Comparison of ENCODE assay signal across 23 cellular contexts in genomic region chr9:494764-495163, GRCh38.
"Had no signal": no experiment of that assay in that cellular context is flagged by ENCODE, and none has a peak within 500 bp of the region (broad histone marks: within the 10 kb centered on the region; RNA-seq: fewer than 3 reads in every experiment).

No MANE protein-coding gene starts in this region.

- H3K9ac ChIP-seq: parathyroid adenoma had no signal

- H3K27me3 ChIP-seq: left lung, right atrium auricular region, tibial nerve, uterus had no signal

- H2AFZ ChIP-seq: parathyroid adenoma had no signal

- H3K27ac ChIP-seq: left lung, lower lobe of right lung, parathyroid adenoma, right atrium auricular region, right lobe of liver, tibial nerve, uterus had no signal

- H3K4me2 ChIP-seq: smooth muscle cell had no signal

- ATAC-seq: left cardiac atrium; left lung; lower lobe of right lung; natural killer cell treated with Interleukin-12 subunit alpha and Interleukin-12 subunit beta and Interleukin-15 and Interleukin-18, amount 100 ng/mL, for 72 hours; stimulated activated memory B cell treated with anti-CD40 and anti-IgM and Interleukin-4, amounts not matched to agents 10 μg/mL and 1 μg/mL and 100 μg/mL, for 72 hours; stimulated activated naive CD8-positive, alpha-beta T cell treated with anti-CD3 and anti-CD28 coated beads, Interleukin-15, amount 100 ng/mL, for 72 hours had no signal

- DNase-seq: islet precursor cell; left cardiac atrium; left lung; lower lobe of right lung; mammary epithelial cell; mesenchymal stem cell; naive B cell; nucleus accumbens; right lobe of liver; stimulated activated CD4-positive, alpha-beta T cell treated with anti-CD3 and anti-CD28 coated beads, Interleukin-1b, Interleukin-23, amount 100 ng/mL, for 48 hours; stimulated activated CD4-positive, alpha-beta T cell treated with anti-CD3 and anti-CD28 coated beads, Interleukin-2, amount 100 ng/mL, for 48 hours; stimulated activated CD4-positive, alpha-beta T cell treated with anti-CD3 and anti-CD28 coated beads, Interleukin-4, amount 100 ng/mL, for 4 hours; stimulated activated CD8-positive, alpha-beta memory T cell treated with anti-CD3 and anti-CD28 coated beads, Interleukin-4, amount 100 ng/mL, for 48 hours; stimulated activated naive CD4-positive, alpha-beta T cell treated with Interleukin-2 at 50 U/mL for 16 hours; stimulated activated naive CD8-positive, alpha-beta T cell treated with anti-CD3 and anti-CD28 coated beads, Interleukin-15, amount 100 ng/mL, for 72 hours; substantia nigra; uterus had no signal

- H3K79me2 ChIP-seq: parathyroid adenoma had no signal

- H3K36me3 ChIP-seq: left lung, lower lobe of right lung, right atrium auricular region, right lobe of liver, tibial nerve, uterus had no signal

- H3K9me3 ChIP-seq: left lung, lower lobe of right lung, right atrium auricular region, right lobe of liver, tibial nerve, uterus had no signal

- H3K4me3 ChIP-seq: left lung, lower lobe of right lung, right atrium auricular region, right lobe of liver, smooth muscle cell, tibial nerve, uterus had no signal

- H3K4me1 ChIP-seq: parathyroid adenoma, right atrium auricular region, tibial nerve, uterus had no signal
